ENCODE assay signal across 13 cellular contexts in genomic region chr12:65189028-65189718, GRCh38. TPM values are rescaled to one million over a fixed set of nuclear protein-coding genes. Genes with fewer than 3 reads are reported as not detected.
DNase-seq lines count a peak whose midpoint lies in the region; ATAC-seq and TF ChIP-seq lines count a peak whose summit lies in the region.
"Had no signal": no experiment of that assay in that cellular context is flagged by ENCODE, and none has a peak within 500 bp of the region (broad histone marks: within the 10 kb centered on the region; RNA-seq: fewer than 3 reads in every experiment).

No MANE protein-coding gene starts in this region.

- H3K36me3 Mint-ChIP-seq in activated CD8-positive, alpha-beta T cell treated with anti-CD3 and anti-CD28 coated beads, Interleukin-2, amount 10 ng/mL, durations not matched to agents 7 days and 5 days (ENCODE audit: low read depth): peaks cover 76% of the 10 kb centered on the region
- H3K36me3 Mint-ChIP-seq in activated CD8-positive, alpha-beta T cell treated with anti-CD3 and anti-CD28 coated beads for 36 hours (ENCODE audit: low read depth): peaks cover 51% of the 10 kb centered on the region
- peaks cover 17 to 29% of the 10 kb centered on the region in 2 donors for H3K36me3 Mint-ChIP-seq in stimulated activated naive B cell treated with anti-CD40 and anti-IgM and Interleukin-4, amounts not matched to agents 10 μg/mL and 1 μg/mL and 100 μg/mL, for 72 hours
- no peaks in the 10 kb centered on the region for H3K36me3 Mint-ChIP-seq in chondrocyte (ENCODE audit: low read depth)

- CTCF ChIA-PET in activated CD8-positive, alpha-beta T cell treated with anti-CD3 and anti-CD28 coated beads, Interleukin-2, amount 10 ng/mL, durations not matched to agents 7 days and 5 days (lab: Charles Lee): no interaction called here
- CTCF ChIA-PET in activated CD8-positive, alpha-beta T cell treated with anti-CD3 and anti-CD28 coated beads for 36 hours (lab: Charles Lee): no interaction called here

- intact Hi-C loops in activated CD8-positive, alpha-beta T cell treated with anti-CD3 and anti-CD28 coated beads for 36 hours (cut with micrococcal nuclease): no loop called here

- no peak for DNase-seq in activated CD8-positive, alpha-beta T cell treated with anti-CD3 and anti-CD28 coated beads, Interleukin-2, amount 10 ng/mL, durations not matched to agents 7 days and 5 days
- no peak for DNase-seq in activated CD8-positive, alpha-beta T cell treated with anti-CD3 and anti-CD28 coated beads for 36 hours
- DNase-seq in stimulated activated naive B cell treated with anti-CD40 and anti-IgM and Interleukin-4, amounts not matched to agents 10 μg/mL and 1 μg/mL and 100 μg/mL, for 72 hours: no peak
- DNase-seq in chondrocyte (ENCODE audit: low spot score) (no peak), KBM-7 (no peak)
- no peak for DNase-seq in activated naive CD4-positive, alpha-beta T cell treated with anti-CD3 and anti-CD28 coated beads, Interleukin-2, amount 50 U/mL, for 16 hours
- DNase-seq: GF-D8; NCI-H345; stimulated activated CD4-positive, alpha-beta T cell treated with anti-CD3 and anti-CD28 coated beads, Interleukin-4, amount 100 ng/mL, for 24 hours; T1000 had no signal

- no peaks in the 10 kb centered on the region for H3K27me3 Mint-ChIP-seq in activated CD8-positive, alpha-beta T cell treated with anti-CD3 and anti-CD28 coated beads, Interleukin-2, amount 10 ng/mL, durations not matched to agents 7 days and 5 days (ENCODE audit: low read depth)
- no peaks in the 10 kb centered on the region for H3K27me3 Mint-ChIP-seq in activated CD8-positive, alpha-beta T cell treated with anti-CD3 and anti-CD28 coated beads for 36 hours
- H3K27me3 Mint-ChIP-seq in stimulated activated naive B cell treated with anti-CD40 and anti-IgM and Interleukin-4, amounts not matched to agents 10 μg/mL and 1 μg/mL and 100 μg/mL, for 72 hours: no peaks in the 10 kb centered on the region
- no peaks in the 10 kb centered on the region for H3K27me3 Mint-ChIP-seq in chondrocyte (ENCODE audit: low read depth)

- H3K4me3 Mint-ChIP-seq in activated CD8-positive, alpha-beta T cell treated with anti-CD3 and anti-CD28 coated beads, Interleukin-2, amount 10 ng/mL, durations not matched to agents 7 days and 5 days: no peak overlapping the region
- no peak overlapping the region for H3K4me3 Mint-ChIP-seq in activated CD8-positive, alpha-beta T cell treated with anti-CD3 and anti-CD28 coated beads for 36 hours
- H3K4me3 Mint-ChIP-seq in stimulated activated naive B cell treated with anti-CD40 and anti-IgM and Interleukin-4, amounts not matched to agents 10 μg/mL and 1 μg/mL and 100 μg/mL, for 72 hours: peak overlapping the region in 1 of 2 donors; percentile 14
- H3K4me3 Mint-ChIP-seq in chondrocyte (ENCODE audit: unreplicated experiment): no peak overlapping the region

- in situ Hi-C loops in KBM-7 (cut with MboI; ENCODE audit: low pct_unique_long_range_greater_than_20kb, low sequenced_read_pairs): no loop called here

- no peak for TF ChIP-seq CTCF in activated CD8-positive, alpha-beta T cell treated with anti-CD3 and anti-CD28 coated beads for 36 hours (IDR thresholded peaks at IDR 0.05)
- TF ChIP-seq CTCF in chondrocyte (IDR thresholded peaks at IDR 0.05): no peak

- peak; percentile 61 for ATAC-seq in activated CD8-positive, alpha-beta T cell treated with anti-CD3 and anti-CD28 coated beads, Interleukin-2, amount 10 ng/mL, durations not matched to agents 7 days and 5 days
- ATAC-seq in activated CD8-positive, alpha-beta T cell treated with anti-CD3 and anti-CD28 coated beads for 36 hours: no peak
- ATAC-seq in HG02571 (IDR thresholded peaks at IDR 0.05; ENCODE audit: unreplicated experiment) (peak; percentile 96), HG03439 (IDR thresholded peaks at IDR 0.05; ENCODE audit: unreplicated experiment) (peak; percentile 94)
- peak; percentile 87 to 92 for ATAC-seq in stimulated activated naive B cell treated with anti-CD40 and anti-IgM and Interleukin-4, amounts not matched to agents 10 μg/mL and 1 μg/mL and 100 μg/mL, for 72 hours (replicated peaks)
- ATAC-seq: HepG2 had no signal

- peaks cover 3% of the 10 kb centered on the region for H3K9me3 Mint-ChIP-seq in activated CD8-positive, alpha-beta T cell treated with anti-CD3 and anti-CD28 coated beads, Interleukin-2, amount 10 ng/mL, durations not matched to agents 7 days and 5 days (ENCODE audit: insufficient read depth)
- H3K9me3 Mint-ChIP-seq in activated CD8-positive, alpha-beta T cell treated with anti-CD3 and anti-CD28 coated beads for 36 hours: peaks cover 4% of the 10 kb centered on the region
- peaks cover 0 to 2% of the 10 kb centered on the region in 2 donors for H3K9me3 Mint-ChIP-seq in stimulated activated naive B cell treated with anti-CD40 and anti-IgM and Interleukin-4, amounts not matched to agents 10 μg/mL and 1 μg/mL and 100 μg/mL, for 72 hours
- H3K9me3 Mint-ChIP-seq in chondrocyte (ENCODE audit: low read depth): no peaks in the 10 kb centered on the region

- POLR2A ChIA-PET in activated CD8-positive, alpha-beta T cell treated with anti-CD3 and anti-CD28 coated beads, Interleukin-2, amount 10 ng/mL, durations not matched to agents 7 days and 5 days (lab: Charles Lee): interaction anchor here (0.5 to 1.7 kb wide), 2 partner anchors 20 to 27 kb away, joined by 3 to 4 read pairs; partner anchors contain the start of gene LEMD3
- POLR2A ChIA-PET in activated CD8-positive, alpha-beta T cell treated with anti-CD3 and anti-CD28 coated beads for 36 hours (lab: Charles Lee): no interaction called here

- no peak overlapping the region for H3K27ac Mint-ChIP-seq in activated CD8-positive, alpha-beta T cell treated with anti-CD3 and anti-CD28 coated beads, Interleukin-2, amount 10 ng/mL, durations not matched to agents 7 days and 5 days
- no peak overlapping the region for H3K27ac Mint-ChIP-seq in activated CD8-positive, alpha-beta T cell treated with anti-CD3 and anti-CD28 coated beads for 36 hours
- no peak overlapping the region for H3K27ac Mint-ChIP-seq in stimulated activated naive B cell treated with anti-CD40 and anti-IgM and Interleukin-4, amounts not matched to agents 10 μg/mL and 1 μg/mL and 100 μg/mL, for 72 hours
- no peak overlapping the region for H3K27ac Mint-ChIP-seq in chondrocyte (ENCODE audit: unreplicated experiment)

- H3K4me1 Mint-ChIP-seq in activated CD8-positive, alpha-beta T cell treated with anti-CD3 and anti-CD28 coated beads, Interleukin-2, amount 10 ng/mL, durations not matched to agents 7 days and 5 days (ENCODE audit: low read depth): peaks cover 69% of the 10 kb centered on the region
- peaks cover 67% of the 10 kb centered on the region for H3K4me1 Mint-ChIP-seq in activated CD8-positive, alpha-beta T cell treated with anti-CD3 and anti-CD28 coated beads for 36 hours (ENCODE audit: low read depth)
- peaks cover 39 to 67% of the 10 kb centered on the region in 2 donors for H3K4me1 Mint-ChIP-seq in stimulated activated naive B cell treated with anti-CD40 and anti-IgM and Interleukin-4, amounts not matched to agents 10 μg/mL and 1 μg/mL and 100 μg/mL, for 72 hours
- peaks cover 13% of the 10 kb centered on the region for H3K4me1 Mint-ChIP-seq in chondrocyte (ENCODE audit: low read depth)

RNA-seq across cellular contexts. Expression of gene LEMD3, which starts 19.8 kb away (rescaled TPM):
- 10 to 100 TPM; 35.9 to 36.1 TPM for total RNA-seq in activated CD8-positive, alpha-beta T cell treated with anti-CD3 and anti-CD28 coated beads, Interleukin-2, amount 10 ng/mL, durations not matched to agents 7 days and 5 days
- 10 to 100 TPM; 19.5 to 23.2 TPM for total RNA-seq in activated CD8-positive, alpha-beta T cell treated with anti-CD3 and anti-CD28 coated beads for 36 hours
- total RNA-seq in chondrocyte: 21.8 to 27.4 TPM (median 21.9 TPM) in 3 replicates
